In the genomic region with DNA sequence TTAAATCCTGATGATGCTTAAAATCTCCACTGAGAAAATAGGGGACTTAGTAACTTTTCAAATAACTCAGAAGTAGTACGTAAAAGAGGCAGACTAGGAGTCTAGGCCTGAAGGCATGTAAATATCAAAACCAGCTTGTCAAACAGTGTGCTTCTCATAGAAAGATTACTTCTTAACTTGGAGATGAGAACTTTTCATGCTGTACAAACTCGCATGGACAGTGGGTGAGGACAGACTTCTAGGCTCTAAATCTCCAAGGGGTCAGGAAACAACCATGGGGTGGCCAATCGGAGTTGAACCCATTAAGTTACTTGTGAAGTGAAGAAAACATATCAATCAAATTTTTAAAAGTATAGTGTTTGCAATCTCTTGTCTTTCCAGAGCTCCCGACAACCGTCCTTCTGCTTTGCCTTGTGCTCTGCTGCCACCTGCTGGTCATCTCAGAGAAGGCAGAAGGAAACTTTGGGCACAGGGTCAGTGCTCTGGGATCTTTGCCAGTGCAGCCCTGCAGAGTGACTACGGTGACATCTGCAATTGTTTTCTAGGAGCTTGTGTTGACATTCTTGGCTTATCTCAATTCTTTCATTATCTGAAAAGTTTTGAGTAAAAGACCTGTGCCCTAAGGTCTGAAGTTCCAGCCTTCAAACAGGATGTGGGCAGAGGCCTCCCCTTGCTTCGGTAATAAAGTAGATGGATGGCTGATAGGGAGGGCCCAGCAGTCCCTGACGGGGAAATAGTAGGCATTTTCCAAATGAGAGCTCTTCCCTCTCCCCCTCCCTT, we compare ENCODE assay signal across 8 cellular contexts.
DNase-seq lines count a peak whose midpoint lies in the region; ATAC-seq and TF ChIP-seq lines count a peak whose summit lies in the region.

No MANE protein-coding gene starts in this region.

- no peak overlapping the region for H3K9ac ChIP-seq in BLaER1 treated with 17β-estradiol and CSF1 and Interleukin-3, amounts not matched to agents 10 nM and 100 nM
- H3K9ac ChIP-seq in mesendoderm (ENCODE audit: low read length) = no peak overlapping the region

- H3K18ac ChIP-seq in mesendoderm (ENCODE audit: low read length) = no peak overlapping the region

- H2BK120ac ChIP-seq in mesendoderm (ENCODE audit: low read depth, low read length) = no peak overlapping the region

- no peak overlapping the region for H3K23ac ChIP-seq in mesendoderm (ENCODE audit: low read length)

- no CpG with 5 or more reads among the region's 8 CpGs for WGBS in mesendoderm (ENCODE audit: extremely low coverage, insufficient coverage, low lambda C conversion rate)

- no peak overlapping the region for H4K5ac ChIP-seq in mesendoderm (ENCODE audit: low read length)

- TF ChIP-seq CTCF in activated CD8-positive, alpha-beta T cell treated with anti-CD3 and anti-CD28 coated beads for 36 hours (IDR thresholded peaks at IDR 0.05) = peak; percentile 96

- H3K4me1 Mint-ChIP-seq in activated CD8-positive, alpha-beta T cell treated with anti-CD3 and anti-CD28 coated beads for 36 hours (ENCODE audit: low read depth) = no peaks in the 10 kb centered on the region
- H3K4me1 Mint-ChIP-seq in effector memory CD8-positive, alpha-beta T cell (ENCODE audit: low read depth in 2 of 2) = no peaks in the 10 kb centered on the region

- peak overlapping the region in 7 of 11 experiments; percentile 8 to 45 (median 33); a peak in 9 of 22 replicates for H3K4me2 ChIP-seq in BLaER1 treated with 17β-estradiol and CSF1 and Interleukin-3, amounts not matched to agents 10 nM and 100 nM
- no peak overlapping the region for H3K4me2 ChIP-seq in mesendoderm (ENCODE audit: low read length)

- H3K36me3 ChIP-seq in BLaER1 treated with 17β-estradiol and CSF1 and Interleukin-3, amounts not matched to agents 10 nM and 100 nM = no peaks in the 10 kb centered on the region
- H3K36me3 ChIP-seq in mesendoderm (ENCODE audit: control insufficient read depth, insufficient read depth, low read length) = no peaks in the 10 kb centered on the region

- peaks cover 14% of the 10 kb centered on the region for H3K27me3 Mint-ChIP-seq in activated CD8-positive, alpha-beta T cell treated with anti-CD3 and anti-CD28 coated beads for 36 hours
- H3K27me3 Mint-ChIP-seq in effector memory CD8-positive, alpha-beta T cell = peaks cover 34 to 42% of the 10 kb centered on the region in 2 donors

- no peak overlapping the region for H3K4me3 ChIP-seq in BLaER1 treated with 17β-estradiol and CSF1 and Interleukin-3, amounts not matched to agents 10 nM and 100 nM
- H3K4me3 ChIP-seq in mesendoderm (ENCODE audit: low read length) = no peak overlapping the region

- H3K56ac ChIP-seq in mesendoderm (ENCODE audit: low read length) = no peak overlapping the region

- no peak overlapping the region for H2BK15ac ChIP-seq in mesendoderm (replicated peaks; ENCODE audit: low read depth)

- H3K4me3 Mint-ChIP-seq in activated CD8-positive, alpha-beta T cell treated with anti-CD3 and anti-CD28 coated beads for 36 hours = no peak overlapping the region
- H3K4me3 Mint-ChIP-seq in effector memory CD8-positive, alpha-beta T cell = no peak overlapping the region

- H2AK5ac ChIP-seq in mesendoderm (ENCODE audit: low read length) = no peak overlapping the region

- no peak overlapping the region for H2BK5ac ChIP-seq in mesendoderm (ENCODE audit: low read length)

- ATAC-seq in HG03442 (IDR thresholded peaks at IDR 0.05; ENCODE audit: unreplicated experiment) = peak; percentile 97
- peak; percentile 86 for ATAC-seq in activated CD8-positive, alpha-beta T cell treated with anti-CD3 and anti-CD28 coated beads for 36 hours
- peak; percentile 71 for ATAC-seq in effector memory CD8-positive, alpha-beta T cell (replicated peaks)

- no peaks in the 10 kb centered on the region for H3K79me1 ChIP-seq in mesendoderm (ENCODE audit: low read length)

- no peaks in the 10 kb centered on the region for H3K79me2 ChIP-seq in mesendoderm (ENCODE audit: control insufficient read depth, insufficient read depth, low read length)

- CTCF ChIA-PET in activated CD8-positive, alpha-beta T cell treated with anti-CD3 and anti-CD28 coated beads for 36 hours (lab: Charles Lee) = interaction anchor here (0.6 to 6.5 kb wide), 49 partner anchors 9 to 1005 kb away, joined by 3 to 62 read pairs (median 4); no protein-coding TSS in a partner anchor

- H3K4me1 ChIP-seq in BLaER1 treated with 17β-estradiol and CSF1 and Interleukin-3, amounts not matched to agents 10 nM and 100 nM = peaks cover 21 to 33% (median 28%) of the 10 kb centered on the region in 10 experiments
- no peaks in the 10 kb centered on the region for H3K4me1 ChIP-seq in mesendoderm (ENCODE audit: control insufficient read depth, low read depth, low read length)

- no peak overlapping the region for H3K27ac ChIP-seq in BLaER1 treated with 17β-estradiol and CSF1 and Interleukin-3, amounts not matched to agents 10 nM and 100 nM
- no peak overlapping the region for H3K27ac ChIP-seq in mesendoderm (ENCODE audit: low read depth, low read length)

- POLR2A ChIA-PET in activated CD8-positive, alpha-beta T cell treated with anti-CD3 and anti-CD28 coated beads for 36 hours (lab: Charles Lee) = interaction anchor here (0.6 kb wide), 2 partner anchors 12 to 560 kb away, joined by 3 read pairs; no protein-coding TSS in a partner anchor

- no peaks in the 10 kb centered on the region for H3K9me3 ChIP-seq in BLaER1 treated with 17β-estradiol and CSF1 and Interleukin-3, amounts not matched to agents 10 nM and 100 nM (replicated peaks in 1 of 11)

- no peaks in the 10 kb centered on the region for H3K36me3 Mint-ChIP-seq in activated CD8-positive, alpha-beta T cell treated with anti-CD3 and anti-CD28 coated beads for 36 hours (ENCODE audit: low read depth)
- H3K36me3 Mint-ChIP-seq in effector memory CD8-positive, alpha-beta T cell (ENCODE audit: insufficient read depth) = no peaks in the 10 kb centered on the region

- no peak overlapping the region for H3K27ac Mint-ChIP-seq in activated CD8-positive, alpha-beta T cell treated with anti-CD3 and anti-CD28 coated beads for 36 hours
- H3K27ac Mint-ChIP-seq in effector memory CD8-positive, alpha-beta T cell = no peak overlapping the region

- H4K20me1 ChIP-seq in BLaER1 treated with 17β-estradiol and CSF1 and Interleukin-3, amounts not matched to agents 10 nM and 100 nM = no peaks in the 10 kb centered on the region

- H3K27me3 ChIP-seq in BLaER1 treated with 17β-estradiol and CSF1 and Interleukin-3, amounts not matched to agents 10 nM and 100 nM = no peaks in the 10 kb centered on the region
- H3K27me3 ChIP-seq in mesendoderm (ENCODE audit: insufficient read depth, low read length, poor library complexity) = no peaks in the 10 kb centered on the region

- H3K9me3 Mint-ChIP-seq in activated CD8-positive, alpha-beta T cell treated with anti-CD3 and anti-CD28 coated beads for 36 hours = no peaks in the 10 kb centered on the region
- H3K9me3 Mint-ChIP-seq in effector memory CD8-positive, alpha-beta T cell = no peaks in the 10 kb centered on the region

- peak; percentile 34 for DNase-seq in GM19240 (ENCODE audit: insufficient read length, low spot score)
- peak; percentile 45 for DNase-seq in NCI-H774 (lab: John Stamatoyannopoulos, UW)
- DNase-seq in activated CD8-positive, alpha-beta T cell treated with anti-CD3 and anti-CD28 coated beads for 36 hours = peak; percentile 81
- peak; percentile 72 to 75 (median 72) for DNase-seq in effector memory CD8-positive, alpha-beta T cell
- peak; percentile 97 for DNase-seq in mesendoderm
- DNase-seq in stimulated activated CD8-positive, alpha-beta memory T cell treated with anti-CD3 and anti-CD28 coated beads, Interleukin-15, amount 100 ng/mL, for 24 hours (ENCODE audit: low read depth) = peak; percentile 61

- H3K4ac ChIP-seq in mesendoderm (ENCODE audit: low read depth, low read length) = no peak overlapping the region

- intact Hi-C loops in activated CD8-positive, alpha-beta T cell treated with anti-CD3 and anti-CD28 coated beads for 36 hours (cut with micrococcal nuclease) = loop anchor here (5.0 kb wide), 3 partner anchors 255 to 620 kb away; no protein-coding TSS in a partner anchor

- no peak overlapping the region for H4K8ac ChIP-seq in mesendoderm (ENCODE audit: low read depth, low read length)

Comparison
In these comparisons a context has a peak if more than half of its experiments do, and no peak if none do; other contexts are left out.
1. DNase-seq: peak in every context shown above with its lines; median percentile 97 in mesendoderm; 81 in activated CD8-positive, alpha-beta T cell treated with anti-CD3 and anti-CD28 coated beads for 36 hours; 72 in effector memory CD8-positive, alpha-beta T cell; 61 in stimulated activated CD8-positive, alpha-beta memory T cell treated with anti-CD3 and anti-CD28 coated beads, Interleukin-15, amount 100 ng/mL, for 24 hours; 45 in NCI-H774; 34 in GM19240.